In genomic region chr3:183536238-183536880, GRCh38 we compare ENCODE assay signal across 13 cellular contexts. TPM values are rescaled to one million over a fixed set of nuclear protein-coding genes. Genes with fewer than 3 reads are reported as not detected.
DNase-seq lines count a peak whose midpoint lies in the region; ATAC-seq and TF ChIP-seq lines count a peak whose summit lies in the region.
"Had no signal": no experiment of that assay in that cellular context is flagged by ENCODE, and none has a peak within 500 bp of the region (broad histone marks: within the 10 kb centered on the region; RNA-seq: fewer than 3 reads in every experiment).

No MANE protein-coding gene starts in this region.

- H3K9me3 ChIP-seq in CD4-positive, CD25-positive, alpha-beta regulatory T cell (ENCODE audit: control insufficient read depth in 2 of 2, low read length in 2 of 2): no peaks in the 10 kb centered on the region
- H3K9me3 ChIP-seq in OCI-LY1 (ENCODE audit: low read length): no peaks in the 10 kb centered on the region

- peaks cover 14% of the 10 kb centered on the region for H3K36me3 ChIP-seq in CD4-positive, CD25-positive, alpha-beta regulatory T cell (ENCODE audit: control insufficient read depth, insufficient read depth, low read length)
- peaks cover 30% of the 10 kb centered on the region for H3K36me3 ChIP-seq in OCI-LY1 (ENCODE audit: insufficient read depth, low read length)

- no peak for DNase-seq in CD4-positive, CD25-positive, alpha-beta regulatory T cell
- no peak for DNase-seq in COR-L47 (lab: John Stamatoyannopoulos, UW)
- DNase-seq in NCI-H526 (lab: John Stamatoyannopoulos, UW): no peak
- no peak for DNase-seq in activated CD4-positive, alpha-beta T cell treated with anti-CD3 and anti-CD28 coated beads for 4 hours
- DNase-seq in NCI-H510A (lab: John Stamatoyannopoulos, UW): no peak
- DNase-seq: activated naive CD4-positive, alpha-beta T cell treated with anti-CD3 and anti-CD28 coated beads for 36 hours; kidney; NCI-H1417 had no signal

- H3K27ac Mint-ChIP-seq in CD4-positive, CD25-positive, alpha-beta regulatory T cell: peak overlapping the region; percentile 36 to 92 (median 80)
- H3K27ac Mint-ChIP-seq: activated naive CD4-positive, alpha-beta T cell treated with anti-CD3 and anti-CD28 coated beads for 36 hours had no signal

- H3K27me3 Mint-ChIP-seq in CD4-positive, CD25-positive, alpha-beta regulatory T cell: no peaks in the 10 kb centered on the region

- H3K27me3 ChIP-seq in CD4-positive, CD25-positive, alpha-beta regulatory T cell (ENCODE audit: control insufficient read depth, insufficient read depth, low read length): no peaks in the 10 kb centered on the region
- no peaks in the 10 kb centered on the region for H3K27me3 ChIP-seq in OCI-LY1 (ENCODE audit: insufficient read depth, low read length)

- H3F3A ChIP-seq in OCI-LY1 (ENCODE audit: insufficient read depth, low read length): peaks cover 9% of the 10 kb centered on the region; the same call in 1 of the 2 replicates

- H3K4me3 ChIP-seq in CD4-positive, CD25-positive, alpha-beta regulatory T cell (ENCODE audit: low read depth, low read length): no peak overlapping the region
- peak overlapping the region; percentile 57 for H3K4me3 ChIP-seq in OCI-LY1 (ENCODE audit: low read depth, low read length, poor library complexity, severe bottlenecking)
- H3K4me3 ChIP-seq: SK-N-MC had no signal

- H2AFZ ChIP-seq in OCI-LY1 (ENCODE audit: low read length): no peak overlapping the region

- peaks cover 85% of the 10 kb centered on the region for H3K79me2 ChIP-seq in OCI-LY1 (ENCODE audit: insufficient read depth, low read length)

- TF ChIP-seq CTCF in OCI-LY1 (IDR thresholded peaks at IDR 0.05; ENCODE audit: low read length): no peak

- no peak overlapping the region for H3K27ac ChIP-seq in CD4-positive, CD25-positive, alpha-beta regulatory T cell (ENCODE audit: insufficient read depth, low read length, poor library complexity, severe bottlenecking)
- peak overlapping the region; percentile 96 for H3K27ac ChIP-seq in OCI-LY1 (ENCODE audit: low read depth, low read length, poor library complexity, severe bottlenecking)
- H3K27ac ChIP-seq: SK-N-MC had no signal

- H3K36me3 Mint-ChIP-seq in CD4-positive, CD25-positive, alpha-beta regulatory T cell: peaks cover 31% of the 10 kb centered on the region

- H3K9me2 ChIP-seq in OCI-LY1 (ENCODE audit: low read depth, low read length): no peaks in the 10 kb centered on the region

- peak overlapping the region; percentile 82 for H3K4me2 ChIP-seq in OCI-LY1 (ENCODE audit: low read length)

- peak overlapping the region; percentile 78 for H3K9ac ChIP-seq in OCI-LY1 (ENCODE audit: low read length)

- peak overlapping the region in 1 of 4 donors; percentile 60 for H3K4me3 Mint-ChIP-seq in CD4-positive, CD25-positive, alpha-beta regulatory T cell
- H3K4me3 Mint-ChIP-seq: activated naive CD4-positive, alpha-beta T cell treated with anti-CD3 and anti-CD28 coated beads for 36 hours had no signal

- peaks cover 40% of the 10 kb centered on the region for H3K4me1 ChIP-seq in CD4-positive, CD25-positive, alpha-beta regulatory T cell (ENCODE audit: control insufficient read depth, insufficient read depth, low read length, poor library complexity, severe bottlenecking)
- H3K4me1 ChIP-seq in OCI-LY1 (ENCODE audit: insufficient read depth, low read length, severe bottlenecking): peaks cover 99% of the 10 kb centered on the region

- peaks cover 37 to 91% (median 71%) of the 10 kb centered on the region in 4 donors for H3K4me1 Mint-ChIP-seq in CD4-positive, CD25-positive, alpha-beta regulatory T cell

- no peaks in the 10 kb centered on the region for H3K9me3 Mint-ChIP-seq in CD4-positive, CD25-positive, alpha-beta regulatory T cell
- H3K9me3 Mint-ChIP-seq: activated naive CD4-positive, alpha-beta T cell treated with anti-CD3 and anti-CD28 coated beads for 36 hours had no signal

- no peaks in the 10 kb centered on the region for H4K20me1 ChIP-seq in OCI-LY1 (ENCODE audit: insufficient read depth, low read length)

- ATAC-seq in CD4-positive, CD25-positive, alpha-beta regulatory T cell (ENCODE audit: low read depth in 2 of 2): peak in 1 of 2 donors; percentile 30
- ATAC-seq in GM19025 (IDR thresholded peaks at IDR 0.05; ENCODE audit: low read depth, unreplicated experiment) (peak; percentile 50), HG02870 (IDR thresholded peaks at IDR 0.05; ENCODE audit: unreplicated experiment) (peak; percentile 57)

RNA-seq across cellular contexts. Expression of gene KLHL6, which starts 19.1 kb away (rescaled TPM):
- total RNA-seq in CD4-positive, CD25-positive, alpha-beta regulatory T cell: 48.2 TPM
- 10 to 100 TPM; 17.8 to 21.8 (median 19.3) TPM for polyA plus RNA-seq in CD4-positive, CD25-positive, alpha-beta regulatory T cell
- polyA plus RNA-seq: BJ had no signal
